In the genomic region with DNA sequence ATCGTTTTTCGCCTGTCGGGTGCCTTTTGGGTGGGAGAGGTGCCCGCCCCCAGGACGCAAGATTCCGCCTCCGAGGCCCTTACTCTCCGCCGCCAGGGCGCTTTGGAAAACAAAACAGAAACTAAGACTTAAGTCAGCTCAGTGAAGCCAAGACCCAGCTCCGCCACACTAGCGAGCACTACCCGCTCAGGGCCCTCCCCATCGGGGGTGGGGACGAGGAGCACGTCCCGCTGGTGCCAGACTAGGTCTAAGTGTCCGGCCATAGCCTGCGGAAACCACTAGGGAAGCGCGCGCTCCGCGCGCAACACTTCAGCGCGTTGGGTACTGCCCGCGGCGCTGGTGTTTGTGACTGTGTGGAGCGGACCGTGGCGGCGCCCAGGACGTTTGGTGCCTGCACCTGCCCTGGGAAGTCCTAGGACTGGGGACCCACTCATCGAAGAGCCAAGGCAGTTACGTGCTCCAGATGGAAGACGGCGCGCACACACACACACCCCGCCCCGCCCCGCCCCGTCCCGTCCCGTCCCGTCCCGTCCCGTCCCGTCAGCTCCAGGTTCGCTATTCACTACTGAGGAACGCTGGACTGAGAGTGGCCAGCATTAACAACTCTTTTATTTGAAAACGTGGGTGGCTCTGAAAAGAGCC, we compare ENCODE assay signal across 12 cellular contexts. TPM values are rescaled to one million over a fixed set of nuclear protein-coding genes. Genes with fewer than 3 reads are reported as not detected.
DNase-seq lines count a peak whose midpoint lies in the region; ATAC-seq and TF ChIP-seq lines count a peak whose summit lies in the region.
"Not testable (repeated sequence)": the region's sequence is repeated elsewhere in the genome, so short reads cannot be mapped to it uniquely, and the experiment has no call there.
"Had no signal": no experiment of that assay in that cellular context is flagged by ENCODE, and none has a peak within 500 bp of the region (broad histone marks: within the 10 kb centered on the region; RNA-seq: fewer than 3 reads in every experiment).

No MANE protein-coding gene starts in this region.

- POLR2A ChIA-PET in CD8-positive, alpha-beta T cell (lab: Charles Lee); activated B cell treated with CpG ODN at 0.5 μM for 24 hours (lab: Charles Lee): not testable (repeated sequence)

- TF ChIP-seq CTCF in CD8-positive, alpha-beta T cell (IDR thresholded peaks at IDR 0.05); activated B cell treated with CpG ODN at 0.5 μM for 24 hours (IDR thresholded peaks at IDR 0.05); psoas muscle (IDR thresholded peaks at IDR 0.05): not testable (repeated sequence)

- ATAC-seq in CD8-positive, alpha-beta T cell, result peak; percentile 59
- ATAC-seq in GM19043 (IDR thresholded peaks at IDR 0.05; ENCODE audit: low read depth, unreplicated experiment) (peak; percentile 28), GM21529 (IDR thresholded peaks at IDR 0.05; ENCODE audit: unreplicated experiment) (peak; percentile 36), HG02885 (IDR thresholded peaks at IDR 0.05; ENCODE audit: poor library complexity, unreplicated experiment) (peak; percentile 36), HG03342 (IDR thresholded peaks at IDR 0.05; ENCODE audit: unreplicated experiment) (peak; percentile 38), activated B cell treated with CpG ODN at 0.5 μM for 24 hours (ENCODE audit: low read depth) (peak; percentile 61), Right ventricle myocardium superior (ENCODE audit: poor library complexity) (peak; percentile 75), psoas muscle (peak; percentile 72 to 78 (median 74))

- intact Hi-C loops in CD8-positive, alpha-beta T cell (cut with DNase I, micrococcal nuclease); activated B cell treated with CpG ODN at 0.5 μM for 24 hours (cut with micrococcal nuclease); Right ventricle myocardium superior (cut with DNase I); psoas muscle (cut with DNase I): not testable (repeated sequence)

- H3K27ac Mint-ChIP-seq in CD8-positive, alpha-beta T cell; activated B cell treated with CpG ODN at 0.5 μM for 24 hours: not testable (repeated sequence)

- H3K27me3 Mint-ChIP-seq in CD8-positive, alpha-beta T cell (ENCODE audit: low read depth); activated B cell treated with CpG ODN at 0.5 μM for 24 hours: not testable (repeated sequence)

- not testable (repeated sequence) for H3K27ac ChIP-seq in CD8-positive, alpha-beta T cell (ENCODE audit: low read depth, low read length); psoas muscle

- WGBS in psoas muscle, 3 donors, result no CpG with 5 or more reads among the region's 53 CpGs

- CTCF ChIA-PET in CD8-positive, alpha-beta T cell (lab: Charles Lee); activated B cell treated with CpG ODN at 0.5 μM for 24 hours (lab: Charles Lee): not testable (repeated sequence)

- not testable (repeated sequence) for DNase-seq in CD8-positive, alpha-beta T cell; activated B cell treated with CpG ODN at 0.5 μM for 24 hours; Right ventricle myocardium superior; psoas muscle

- peaks cover 22% of the 10 kb centered on the region for H3K36me3 Mint-ChIP-seq in CD8-positive, alpha-beta T cell
- peaks cover 24% of the 10 kb centered on the region for H3K36me3 Mint-ChIP-seq in activated B cell treated with CpG ODN at 0.5 μM for 24 hours (ENCODE audit: low read depth)

- not testable (repeated sequence) for H3K36me3 ChIP-seq in CD8-positive, alpha-beta T cell (ENCODE audit: insufficient read depth, low read length); psoas muscle (ENCODE audit: insufficient read depth in 1 of 2, low read depth in 1 of 2)

- peaks cover 21% of the 10 kb centered on the region for H3K4me1 ChIP-seq in CD8-positive, alpha-beta T cell (ENCODE audit: insufficient read depth, low read length)
- H3K4me1 ChIP-seq in psoas muscle, result peaks cover 20% of the 10 kb centered on the region

- not testable (repeated sequence) for H3K27me3 ChIP-seq in CD8-positive, alpha-beta T cell (ENCODE audit: insufficient read depth, low read length); psoas muscle (ENCODE audit: insufficient read depth in 3 of 3, low read length in 2 of 3)

- peaks cover 27% of the 10 kb centered on the region for H3K4me1 Mint-ChIP-seq in CD8-positive, alpha-beta T cell (ENCODE audit: low read depth)
- peaks cover 29% of the 10 kb centered on the region for H3K4me1 Mint-ChIP-seq in activated B cell treated with CpG ODN at 0.5 μM for 24 hours

- H3K4me3 Mint-ChIP-seq in CD8-positive, alpha-beta T cell; activated B cell treated with CpG ODN at 0.5 μM for 24 hours: not testable (repeated sequence)

- H3K9me3 ChIP-seq in CD8-positive, alpha-beta T cell (ENCODE audit: low read length); psoas muscle: not testable (repeated sequence)

- not testable (repeated sequence) for H3K9me3 Mint-ChIP-seq in CD8-positive, alpha-beta T cell; activated B cell treated with CpG ODN at 0.5 μM for 24 hours

- not testable (repeated sequence) for H3K4me3 ChIP-seq in CD8-positive, alpha-beta T cell (ENCODE audit: low read depth, low read length); psoas muscle

RNA-seq across cellular contexts. Expression of gene BOLA1, which starts 57.6 kb away (rescaled TPM):
- total RNA-seq in CD8-positive, alpha-beta T cell, result 1 to 10 TPM; 3.3 to 4.0 TPM
- total RNA-seq in activated B cell treated with CpG ODN at 0.5 μM for 24 hours, result 10.2 and 11.6 TPM in 2 replicates
- 16.9 TPM for total RNA-seq in Right ventricle myocardium superior
- 10 to 100 TPM; 13.9 to 18.1 (median 15.8) TPM for total RNA-seq in psoas muscle
- polyA plus RNA-seq in psoas muscle, result 10 to 100 TPM; 24.0 to 45.3 (median 32.1) TPM

RNA-seq across cellular contexts. Expression of gene FCGR1A, which starts 59.2 kb away (rescaled TPM):
- not detected for total RNA-seq in CD8-positive, alpha-beta T cell
- total RNA-seq in activated B cell treated with CpG ODN at 0.5 μM for 24 hours, result not detected in 2 replicates
- 0.46 TPM for total RNA-seq in Right ventricle myocardium superior
- total RNA-seq in psoas muscle, result 1 to 10 TPM in 3 of 4 donors, under 1 TPM in 1; 0.75 to 7.4 (median 1.3) TPM
- polyA plus RNA-seq in psoas muscle, result 1 to 10 TPM in 2 of 3 donors, under 1 TPM in 1; 0.25 to 1.6 (median 1.3) TPM
- total RNA-seq: H7, NCI-H460, SK-MEL-5 had no signal
- polyA plus RNA-seq: immature natural killer cell had no signal
